1 cellular context compared by ENCODE assay signal in the genomic region with DNA sequence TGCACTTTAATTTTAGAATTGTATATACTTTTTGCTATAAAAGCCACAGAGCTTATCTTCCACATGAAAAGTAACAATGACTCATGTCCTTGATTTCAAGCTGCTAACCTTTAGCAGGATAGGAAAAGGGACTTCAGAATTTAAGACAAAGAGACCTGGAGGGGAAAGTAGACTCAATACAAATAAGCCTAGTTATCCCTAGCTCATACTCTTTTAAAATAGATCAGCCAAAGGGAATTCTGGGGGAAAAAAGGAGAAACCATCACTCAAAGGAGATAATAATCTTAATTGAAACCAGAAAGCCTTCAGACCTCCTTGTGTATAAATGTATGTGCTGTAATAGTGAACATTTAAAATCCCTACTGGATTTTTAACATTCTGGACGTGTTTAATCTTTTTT.
TF ChIP-seq lines count a peak whose summit lies in the region.

No MANE protein-coding gene starts in this region.

TF ChIP-seq in GM23338, 12 proteins besides CTCF, POLR2A, EP300 and RAD21 (continued from another document):
- TF ChIP-seq, protein P1, sequence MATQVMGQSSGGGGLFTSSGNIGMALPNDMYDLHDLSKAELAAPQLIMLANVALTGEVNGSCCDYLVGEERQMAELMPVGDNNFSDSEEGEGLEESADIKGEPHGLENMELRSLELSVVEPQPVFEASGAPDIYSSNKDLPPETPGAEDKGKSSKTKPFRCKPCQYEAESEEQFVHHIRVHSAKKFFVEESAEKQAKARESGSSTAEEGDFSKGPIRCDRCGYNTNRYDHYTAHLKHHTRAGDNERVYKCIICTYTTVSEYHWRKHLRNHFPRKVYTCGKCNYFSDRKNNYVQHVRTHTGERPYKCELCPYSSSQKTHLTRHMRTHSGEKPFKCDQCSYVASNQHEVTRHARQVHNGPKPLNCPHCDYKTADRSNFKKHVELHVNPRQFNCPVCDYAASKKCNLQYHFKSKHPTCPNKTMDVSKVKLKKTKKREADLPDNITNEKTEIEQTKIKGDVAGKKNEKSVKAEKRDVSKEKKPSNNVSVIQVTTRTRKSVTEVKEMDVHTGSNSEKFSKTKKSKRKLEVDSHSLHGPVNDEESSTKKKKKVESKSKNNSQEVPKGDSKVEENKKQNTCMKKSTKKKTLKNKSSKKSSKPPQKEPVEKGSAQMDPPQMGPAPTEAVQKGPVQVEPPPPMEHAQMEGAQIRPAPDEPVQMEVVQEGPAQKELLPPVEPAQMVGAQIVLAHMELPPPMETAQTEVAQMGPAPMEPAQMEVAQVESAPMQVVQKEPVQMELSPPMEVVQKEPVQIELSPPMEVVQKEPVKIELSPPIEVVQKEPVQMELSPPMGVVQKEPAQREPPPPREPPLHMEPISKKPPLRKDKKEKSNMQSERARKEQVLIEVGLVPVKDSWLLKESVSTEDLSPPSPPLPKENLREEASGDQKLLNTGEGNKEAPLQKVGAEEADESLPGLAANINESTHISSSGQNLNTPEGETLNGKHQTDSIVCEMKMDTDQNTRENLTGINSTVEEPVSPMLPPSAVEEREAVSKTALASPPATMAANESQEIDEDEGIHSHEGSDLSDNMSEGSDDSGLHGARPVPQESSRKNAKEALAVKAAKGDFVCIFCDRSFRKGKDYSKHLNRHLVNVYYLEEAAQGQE (IDR thresholded peaks at IDR 0.05; ENCODE audit: unreplicated experiment) = no peak
- TF ChIP-seq EZH2phosphoT487 (IDR thresholded peaks at IDR 0.05; ENCODE audit: unreplicated experiment) (no peak), EZH2 (IDR thresholded peaks at IDR 0.05; ENCODE audit: low read depth, unreplicated experiment) (no peak), NANOG (IDR thresholded peaks at IDR 0.05; ENCODE audit: borderline replicate concordance) (no peak), ZNF331 (CRISPR knock-in tag; IDR thresholded peaks at IDR 0.05; ENCODE audit: low read depth) (no peak), JUNB (IDR thresholded peaks at IDR 0.05; ENCODE audit: unreplicated experiment) (no peak)
